In the genomic region with DNA sequence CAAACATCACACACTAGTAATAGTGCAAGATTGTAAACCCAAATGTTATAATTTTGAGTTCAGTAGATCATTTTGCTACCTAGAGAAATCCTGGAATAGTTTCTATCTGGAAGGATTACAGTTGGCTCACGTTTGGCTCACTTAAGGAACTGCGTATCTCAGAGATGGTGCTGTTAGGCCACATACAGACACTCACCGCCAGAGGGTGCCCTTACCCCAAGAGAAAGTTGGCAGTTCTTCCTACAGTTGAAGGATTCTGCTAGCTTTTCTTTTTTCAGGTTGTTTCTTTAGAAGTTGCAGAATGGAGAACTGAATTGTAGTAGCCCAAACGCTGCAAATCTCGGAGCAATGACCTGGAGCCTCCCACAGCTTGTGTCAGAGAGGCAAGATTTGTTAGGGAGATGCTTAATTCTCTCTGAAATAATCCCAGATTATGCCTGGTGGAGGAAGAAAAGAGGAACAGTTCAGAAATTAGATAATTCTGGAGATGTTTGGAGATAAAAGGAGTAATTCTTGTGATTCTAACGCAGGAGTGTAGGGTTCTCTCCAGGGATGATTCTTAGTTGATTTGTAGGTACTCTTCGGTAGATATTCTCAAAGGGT, we compare ENCODE assay signal across 8 cellular contexts.
A peak's percentile ranks its signal among the peaks of the same experiment; 100 is the strongest.
DNase-seq lines count a peak whose midpoint lies in the region; ATAC-seq, FAIRE-seq and TF ChIP-seq lines count a peak whose summit lies in the region.

No MANE protein-coding gene starts in this region.

- H3K4me3 ChIP-seq in GM23338 (no peak overlapping the region), RWPE2 (ENCODE audit: severe bottlenecking) (no peak overlapping the region), pancreas (no peak overlapping the region), vagina (no peak overlapping the region)

- no peak overlapping the region for H3K4me3 Mint-ChIP-seq in GM23338

- intact Hi-C loops in pancreas (cut with DNase I) (no loop called here), vagina (cut with DNase I) (no loop called here)

- H3K79me2 ChIP-seq in GM23338 (replicated peaks; ENCODE audit: insufficient read depth): no peaks in the 10 kb centered on the region

- no peaks in the 10 kb centered on the region for H3K36me3 Mint-ChIP-seq in GM23338 (ENCODE audit: low read depth)

- H2AFZ ChIP-seq in GM23338: no peak overlapping the region

- peak; percentile 92 for DNase-seq in GM23338 (ENCODE audit: low spot score)
- peak; percentile 42 for DNase-seq in LHCN-M2 (ENCODE audit: low read depth)
- no peak for DNase-seq in RWPE2 (ENCODE audit: low spot score)
- peak; percentile 82 for DNase-seq in activated effector memory CD4-positive, alpha-beta T cell treated with anti-CD3 and anti-CD28 coated beads, Interleukin-2, amount 50 U/mL, for 16 hours
- peak; percentile 27 for DNase-seq in glomerular endothelial cell (ENCODE audit: extremely low read depth, low read depth, low spot score)
- DNase-seq in pancreas: peak; percentile 53 to 89 (median 70)
- DNase-seq in vagina (ENCODE audit: extremely low spot score in 2 of 2): no peak

- H3K27ac ChIP-seq in GM23338 (ENCODE audit: low read depth): no peak overlapping the region
- no peak overlapping the region for H3K27ac ChIP-seq in RWPE2 (ENCODE audit: poor library complexity, severe bottlenecking)
- no peak overlapping the region for H3K27ac ChIP-seq in pancreas
- no peak overlapping the region for H3K27ac ChIP-seq in vagina

- no peaks in the 10 kb centered on the region for H4K20me1 ChIP-seq in GM23338 (replicated peaks; ENCODE audit: insufficient read depth)

- H3K27ac Mint-ChIP-seq in GM23338: no peak overlapping the region

- no peaks in the 10 kb centered on the region for H3K27me3 ChIP-seq in GM23338 (ENCODE audit: insufficient read depth)
- peaks cover 4% of the 10 kb centered on the region for H3K27me3 ChIP-seq in RWPE2 (ENCODE audit: insufficient read depth, poor library complexity, severe bottlenecking)
- no peaks in the 10 kb centered on the region for H3K27me3 ChIP-seq in pancreas
- no peaks in the 10 kb centered on the region for H3K27me3 ChIP-seq in vagina

- TF ChIP-seq POLR2A in vagina (IDR thresholded peaks at IDR 0.05): no peak

- H3K4me1 Mint-ChIP-seq in GM23338: no peaks in the 10 kb centered on the region

- H3K27me3 Mint-ChIP-seq in GM23338 (ENCODE audit: insufficient read depth, low read depth, poor library complexity): no peaks in the 10 kb centered on the region

- TF ChIP-seq CTCF in GM23338 (conservative IDR thresholded peaks at IDR 0.05; ENCODE audit: low read depth in 2 of 2): peak; percentile 96 to 97
- TF ChIP-seq CTCF in RWPE2 (IDR thresholded peaks at IDR 0.05; ENCODE audit: poor library complexity, severe bottlenecking): peak; percentile 87
- TF ChIP-seq CTCF in pancreas (IDR thresholded peaks at IDR 0.05): peak; percentile 68 to 89 (median 78)
- TF ChIP-seq CTCF in vagina (IDR thresholded peaks at IDR 0.05): peak in 2 of 3 experiments; percentile 22 to 62

- no peaks in the 10 kb centered on the region for H3F3A ChIP-seq in GM23338 (replicated peaks; ENCODE audit: low read depth)

- no peaks in the 10 kb centered on the region for H3K9me3 Mint-ChIP-seq in GM23338

- no peaks in the 10 kb centered on the region for H3K36me3 ChIP-seq in GM23338 (ENCODE audit: insufficient read depth)
- no peaks in the 10 kb centered on the region for H3K36me3 ChIP-seq in RWPE2 (ENCODE audit: low read depth)
- H3K36me3 ChIP-seq in pancreas: no peaks in the 10 kb centered on the region
- H3K36me3 ChIP-seq in vagina: no peaks in the 10 kb centered on the region

- peak; percentile 78 for FAIRE-seq in G401.6 (lab: Jason Lieb, UNC)
- peak; percentile 9 for FAIRE-seq in pancreas (lab: Jason Lieb, UNC)

- ATAC-seq in GM23338 (peak; percentile 97), RWPE2 (ENCODE audit: low read depth) (peak; percentile 90), pancreas (peak; percentile 76 to 96 (median 95))

- no peaks in the 10 kb centered on the region for H3K4me1 ChIP-seq in GM23338 (ENCODE audit: insufficient read depth)
- H3K4me1 ChIP-seq in RWPE2 (ENCODE audit: insufficient read depth, poor library complexity, severe bottlenecking): no peaks in the 10 kb centered on the region
- H3K4me1 ChIP-seq in pancreas: no peaks in the 10 kb centered on the region
- H3K4me1 ChIP-seq in vagina: no peaks in the 10 kb centered on the region

- H3K9me3 ChIP-seq in RWPE2 (ENCODE audit: severe bottlenecking): no peaks in the 10 kb centered on the region
- H3K9me3 ChIP-seq in pancreas: no peaks in the 10 kb centered on the region
- no peaks in the 10 kb centered on the region for H3K9me3 ChIP-seq in vagina

- H3K9me2 ChIP-seq in GM23338 (ENCODE audit: insufficient read depth): no peaks in the 10 kb centered on the region

- H3K4me2 ChIP-seq in GM23338: no peak overlapping the region

- WGBS in pancreas, 2 donors: 17 to 20% methylated on average over 7 of the region's 7 CpGs

TF ChIP-seq in GM23338, 12 proteins besides CTCF, POLR2A, EP300 and RAD21 (continues in another document):
- TF ChIP-seq CREB1 (CRISPR knock-in tag; IDR thresholded peaks at IDR 0.05; ENCODE audit: low read depth) (no peak), ZNF331 (CRISPR knock-in tag; IDR thresholded peaks at IDR 0.05; ENCODE audit: low read depth) (no peak), EZH2phosphoT487 (IDR thresholded peaks at IDR 0.05; ENCODE audit: unreplicated experiment) (no peak), ZNF114 (CRISPR knock-in tag; IDR thresholded peaks at IDR 0.05) (no peak), POLR2AphosphoS5 (IDR thresholded peaks at IDR 0.05; ENCODE audit: low read depth) (no peak), EZH2 (IDR thresholded peaks at IDR 0.05; ENCODE audit: low read depth, unreplicated experiment) (no peak), NANOG (IDR thresholded peaks at IDR 0.05; ENCODE audit: borderline replicate concordance) (no peak)
- TF ChIP-seq, protein P1, sequence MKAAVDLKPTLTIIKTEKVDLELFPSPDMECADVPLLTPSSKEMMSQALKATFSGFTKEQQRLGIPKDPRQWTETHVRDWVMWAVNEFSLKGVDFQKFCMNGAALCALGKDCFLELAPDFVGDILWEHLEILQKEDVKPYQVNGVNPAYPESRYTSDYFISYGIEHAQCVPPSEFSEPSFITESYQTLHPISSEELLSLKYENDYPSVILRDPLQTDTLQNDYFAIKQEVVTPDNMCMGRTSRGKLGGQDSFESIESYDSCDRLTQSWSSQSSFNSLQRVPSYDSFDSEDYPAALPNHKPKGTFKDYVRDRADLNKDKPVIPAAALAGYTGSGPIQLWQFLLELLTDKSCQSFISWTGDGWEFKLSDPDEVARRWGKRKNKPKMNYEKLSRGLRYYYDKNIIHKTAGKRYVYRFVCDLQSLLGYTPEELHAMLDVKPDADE (IDR thresholded peaks at IDR 0.05): no peak
- TF ChIP-seq, protein P2, sequence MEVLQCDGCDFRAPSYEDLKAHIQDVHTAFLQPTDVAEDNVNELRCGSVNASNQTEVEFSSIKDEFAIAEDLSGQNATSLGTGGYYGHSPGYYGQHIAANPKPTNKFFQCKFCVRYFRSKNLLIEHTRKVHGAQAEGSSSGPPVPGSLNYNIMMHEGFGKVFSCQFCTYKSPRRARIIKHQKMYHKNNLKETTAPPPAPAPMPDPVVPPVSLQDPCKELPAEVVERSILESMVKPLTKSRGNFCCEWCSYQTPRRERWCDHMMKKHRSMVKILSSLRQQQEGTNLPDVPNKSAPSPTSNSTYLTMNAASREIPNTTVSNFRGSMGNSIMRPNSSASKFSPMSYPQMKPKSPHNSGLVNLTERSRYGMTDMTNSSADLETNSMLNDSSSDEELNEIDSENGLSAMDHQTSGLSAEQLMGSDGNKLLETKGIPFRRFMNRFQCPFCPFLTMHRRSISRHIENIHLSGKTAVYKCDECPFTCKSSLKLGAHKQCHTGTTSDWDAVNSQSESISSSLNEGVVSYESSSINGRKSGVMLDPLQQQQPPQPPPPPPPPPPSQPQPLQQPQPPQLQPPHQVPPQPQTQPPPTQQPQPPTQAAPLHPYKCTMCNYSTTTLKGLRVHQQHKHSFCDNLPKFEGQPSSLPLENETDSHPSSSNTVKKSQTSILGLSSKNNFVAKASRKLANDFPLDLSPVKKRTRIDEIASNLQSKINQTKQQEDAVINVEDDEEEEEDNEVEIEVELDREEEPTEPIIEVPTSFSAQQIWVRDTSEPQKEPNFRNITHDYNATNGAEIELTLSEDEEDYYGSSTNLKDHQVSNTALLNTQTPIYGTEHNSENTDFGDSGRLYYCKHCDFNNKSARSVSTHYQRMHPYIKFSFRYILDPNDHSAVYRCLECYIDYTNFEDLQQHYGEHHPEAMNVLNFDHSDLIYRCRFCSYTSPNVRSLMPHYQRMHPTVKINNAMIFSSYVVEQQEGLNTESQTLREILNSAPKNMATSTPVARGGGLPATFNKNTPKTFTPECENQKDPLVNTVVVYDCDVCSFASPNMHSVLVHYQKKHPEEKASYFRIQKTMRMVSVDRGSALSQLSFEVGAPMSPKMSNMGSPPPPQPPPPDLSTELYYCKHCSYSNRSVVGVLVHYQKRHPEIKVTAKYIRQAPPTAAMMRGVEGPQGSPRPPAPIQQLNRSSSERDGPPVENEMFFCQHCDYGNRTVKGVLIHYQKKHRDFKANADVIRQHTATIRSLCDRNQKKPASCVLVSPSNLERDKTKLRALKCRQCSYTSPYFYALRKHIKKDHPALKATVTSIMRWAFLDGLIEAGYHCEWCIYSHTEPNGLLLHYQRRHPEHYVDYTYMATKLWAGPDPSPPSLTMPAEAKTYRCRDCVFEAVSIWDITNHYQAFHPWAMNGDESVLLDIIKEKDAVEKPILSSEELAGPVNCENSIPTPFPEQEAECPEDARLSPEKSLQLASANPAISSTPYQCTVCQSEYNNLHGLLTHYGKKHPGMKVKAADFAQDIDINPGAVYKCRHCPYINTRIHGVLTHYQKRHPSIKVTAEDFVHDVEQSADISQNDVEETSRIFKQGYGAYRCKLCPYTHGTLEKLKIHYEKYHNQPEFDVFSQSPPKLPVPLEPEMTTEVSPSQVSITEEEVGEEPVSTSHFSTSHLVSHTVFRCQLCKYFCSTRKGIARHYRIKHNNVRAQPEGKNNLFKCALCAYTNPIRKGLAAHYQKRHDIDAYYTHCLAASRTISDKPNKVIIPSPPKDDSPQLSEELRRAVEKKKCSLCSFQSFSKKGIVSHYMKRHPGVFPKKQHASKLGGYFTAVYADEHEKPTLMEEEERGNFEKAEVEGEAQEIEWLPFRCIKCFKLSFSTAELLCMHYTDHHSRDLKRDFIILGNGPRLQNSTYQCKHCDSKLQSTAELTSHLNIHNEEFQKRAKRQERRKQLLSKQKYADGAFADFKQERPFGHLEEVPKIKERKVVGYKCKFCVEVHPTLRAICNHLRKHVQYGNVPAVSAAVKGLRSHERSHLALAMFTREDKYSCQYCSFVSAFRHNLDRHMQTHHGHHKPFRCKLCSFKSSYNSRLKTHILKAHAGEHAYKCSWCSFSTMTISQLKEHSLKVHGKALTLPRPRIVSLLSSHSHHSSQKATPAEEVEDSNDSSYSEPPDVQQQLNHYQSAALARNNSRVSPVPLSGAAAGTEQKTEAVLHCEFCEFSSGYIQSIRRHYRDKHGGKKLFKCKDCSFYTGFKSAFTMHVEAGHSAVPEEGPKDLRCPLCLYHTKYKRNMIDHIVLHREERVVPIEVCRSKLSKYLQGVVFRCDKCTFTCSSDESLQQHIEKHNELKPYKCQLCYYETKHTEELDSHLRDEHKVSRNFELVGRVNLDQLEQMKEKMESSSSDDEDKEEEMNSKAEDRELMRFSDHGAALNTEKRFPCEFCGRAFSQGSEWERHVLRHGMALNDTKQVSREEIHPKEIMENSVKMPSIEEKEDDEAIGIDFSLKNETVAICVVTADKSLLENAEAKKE (CRISPR knock-in tag; IDR thresholded peaks at IDR 0.05): no peak

Comparison
In these comparisons a context has a peak if more than half of its experiments do, and no peak if none do; other contexts are left out.
1. DNase-seq: peak in GM23338 (single experiment), LHCN-M2 (single experiment), activated effector memory CD4-positive, alpha-beta T cell treated with anti-CD3 and anti-CD28 coated beads, Interleukin-2, amount 50 U/mL, for 16 hours (single experiment), glomerular endothelial cell (single experiment) and pancreas (6 of 6); none in RWPE2 (single experiment) and vagina (0 of 2).
2. CTCF ChIP-seq: peak in every context shown above with its lines; median percentile 96 in GM23338; 87 in RWPE2; 78 in pancreas; 42 in vagina.
3. Peak in every context shown above with its lines, with median percentiles within 50 percentile points of each other: ATAC-seq.